8 cellular contexts compared by ENCODE assay signal in genomic region chr22:46634973-46635685, GRCh38. TPM values are rescaled to one million over a fixed set of nuclear protein-coding genes. Genes with fewer than 3 reads are reported as not detected.
DNase-seq lines count a peak whose midpoint lies in the region; ATAC-seq, FAIRE-seq and TF ChIP-seq lines count a peak whose summit lies in the region.
"Not testable (repeated sequence)": the region's sequence is repeated elsewhere in the genome, so short reads cannot be mapped to it uniquely, and the experiment has no call there.

No MANE protein-coding gene starts in this region.

- not testable (repeated sequence) for H3K56ac ChIP-seq in H9 (ENCODE audit: insufficient read length, low read depth, low read length)

- not testable (repeated sequence) for H3K23me2 ChIP-seq in H9 (ENCODE audit: insufficient read length, low read depth, low read length, poor library complexity, severe bottlenecking)

- not testable (repeated sequence) for BruUV-seq in K562 (replicated peaks; lab: Mats Ljungman, UMichigan)

- not testable (repeated sequence) for H3K27me3 Mint-ChIP-seq in H9 (ENCODE audit: low read depth)

- intact Hi-C loops in K562 (cut with micrococcal nuclease); Right ventricle myocardium superior (cut with DNase I); lower lobe of right lung (cut with DNase I); pancreas (cut with DNase I); thyroid gland (cut with DNase I): not testable (repeated sequence)

- H3K27ac ChIP-seq in C4-2B (peak overlapping the region; percentile 15; the same call in 1 of the 2 replicates), K562 (ENCODE audit: extremely low read depth, low read depth, low read length) (peak overlapping the region; percentile 48; the same call in 1 of the 3 replicates), pancreas (peak overlapping the region; percentile 33 to 73 (median 44)), thyroid gland (peak overlapping the region in 1 of 3 donors; percentile 23)
- not testable (repeated sequence) for H3K27ac ChIP-seq in H9 (ENCODE audit: insufficient read length, low read depth, low read length); lower lobe of right lung

- not testable (repeated sequence) for H3K79me1 ChIP-seq in H9 (ENCODE audit: insufficient read depth, low read depth, low read length, poor library complexity, severe bottlenecking)

- not testable (repeated sequence) for TF ChIP-seq CTCF in C4-2B (conservative IDR thresholded peaks at IDR 0.05); H9 (conservative IDR thresholded peaks at IDR 0.05); K562 (IDR thresholded peaks at IDR 0.05 in 2 of 3, conservative IDR thresholded peaks at IDR 0.05 in 1 of 3; ENCODE audit: insufficient read depth in 2 of 3, low read depth in 1 of 3, low read length in 3 of 3); lower lobe of right lung (IDR thresholded peaks at IDR 0.05); pancreas (IDR thresholded peaks at IDR 0.05); thyroid gland (IDR thresholded peaks at IDR 0.05)

- not testable (repeated sequence) for H3K4ac ChIP-seq in H9 (ENCODE audit: low read depth, low read length)

- H3K36me3 Mint-ChIP-seq in H9 (ENCODE audit: insufficient read depth in 1 of 3, low read depth in 3 of 3) = not testable (repeated sequence)

- not testable (repeated sequence) for H3K79me2 ChIP-seq in H9 (ENCODE audit: insufficient read depth, low read length); K562 (ENCODE audit: control insufficient read depth, insufficient read depth, low read length)

- POLR2A ChIA-PET in K562 (lab: Yijun Ruan, JAX) = interaction anchor here (0.9 kb wide), 1 partner anchor 14 kb away, joined by 3 read pairs; no protein-coding TSS in a partner anchor

- H4K5ac ChIP-seq in H9 (ENCODE audit: insufficient read length, low read depth, low read length) = not testable (repeated sequence)

- H3K4me2 ChIP-seq in H9 (ENCODE audit: insufficient read depth, insufficient read length, low read length); K562 (ENCODE audit: insufficient read depth, low read length): not testable (repeated sequence)

- H4K20me1 ChIP-seq in H9 (ENCODE audit: control insufficient read depth, insufficient read depth, insufficient read length); K562 (replicated peaks; ENCODE audit: control insufficient read depth, insufficient read depth, low read length): not testable (repeated sequence)

- in situ Hi-C loops in K562 (cut with MboI) = not testable (repeated sequence)

- not testable (repeated sequence) for H4K91ac ChIP-seq in H9 (ENCODE audit: insufficient read length, low read depth, low read length)

- H2BK20ac ChIP-seq in H9 (ENCODE audit: low read depth, low read length, poor library complexity, severe bottlenecking) = not testable (repeated sequence)

- not testable (repeated sequence) for H2BK12ac ChIP-seq in H9 (ENCODE audit: insufficient read length, low read depth, low read length)

- not testable (repeated sequence) for TF ChIP-seq RAD21 in K562 (CRISPR knock-in tag; conservative IDR thresholded peaks at IDR 0.05 in 1 of 2, IDR thresholded peaks at IDR 0.05 in 1 of 2)

- H3K4me3 Mint-ChIP-seq in H9 = not testable (repeated sequence)

- not testable (repeated sequence) for H3K4me1 ChIP-seq in H9 (ENCODE audit: insufficient read depth, low read length); pancreas
- H3K4me1 ChIP-seq in K562 (replicated peaks in 1 of 2; ENCODE audit: control insufficient read depth in 2 of 2, insufficient read depth in 2 of 2, low read length in 2 of 2) (peaks cover 9 to 44% of the 10 kb centered on the region in 2 experiments; a peak in 4 of 5 replicates), lower lobe of right lung (peaks cover 12% of the 10 kb centered on the region), thyroid gland (peaks cover 24 to 26% of the 10 kb centered on the region in 2 donors)

- peak; percentile 48 for FAIRE-seq in K562 (lab: Jason Lieb, UNC)
- FAIRE-seq in pancreas (lab: Jason Lieb, UNC) = not testable (repeated sequence)

- no CpG with 5 or more reads among the region's 30 CpGs for WGBS in H9 (ENCODE audit: extremely low coverage, insufficient read length, low lambda C conversion rate)
- WGBS in K562 (ENCODE audit: insufficient coverage, low coverage, missing lambda C conversion rate) = 18% methylated on average over 13 of the region's 30 CpGs
- WGBS in pancreas, 2 donors = 43 to 57% methylated on average over 27 to 28 of the region's 30 CpGs
- 26 to 41% methylated on average over 7 of the region's 30 CpGs for WGBS in thyroid gland, 2 donors

- H3K4me3 ChIP-seq in K562; lower lobe of right lung; pancreas; thyroid gland (replicated peaks in 1 of 3): not testable (repeated sequence)

- not testable (repeated sequence) for H4K8ac ChIP-seq in H9 (replicated peaks; ENCODE audit: insufficient read length, low read depth, low read length)

- H3K14ac ChIP-seq in H9 (ENCODE audit: insufficient read depth, low read length) = not testable (repeated sequence)

- H2BK15ac ChIP-seq in H9 (ENCODE audit: low read depth, low read length) = not testable (repeated sequence)

- H3K18ac ChIP-seq in H9 (ENCODE audit: insufficient read length, low read depth, low read length) = not testable (repeated sequence)

- H3T11ph ChIP-seq in H9 (ENCODE audit: low read length) = not testable (repeated sequence)

- not testable (repeated sequence) for H3K9me3 Mint-ChIP-seq in H9

- H2BK5ac ChIP-seq in H9 (ENCODE audit: insufficient read length, low read length) = not testable (repeated sequence)

- peaks cover 14% of the 10 kb centered on the region; the same call in 2 of the 3 replicates for H3K36me3 ChIP-seq in K562 (ENCODE audit: control insufficient read depth, insufficient read depth, low read length)
- H3K36me3 ChIP-seq in lower lobe of right lung = peaks cover 12% of the 10 kb centered on the region
- H3K36me3 ChIP-seq in pancreas, thyroid gland: not testable (repeated sequence)

- not testable (repeated sequence) for H3K27ac Mint-ChIP-seq in H9

- not testable (repeated sequence) for H3K23ac ChIP-seq in H9 (ENCODE audit: insufficient read length, low read depth, low read length)

- H2BK120ac ChIP-seq in H9 (ENCODE audit: low read depth, low read length, poor library complexity, severe bottlenecking) = not testable (repeated sequence)

- not testable (repeated sequence) for TF ChIP-seq EP300 in K562 (IDR thresholded peaks at IDR 0.05; ENCODE audit: low read length)

- not testable (repeated sequence) for H2AFZ ChIP-seq in H9 (ENCODE audit: low read length); K562 (ENCODE audit: low read depth, low read length)

- DNase-seq in H9 (peak; percentile 62), K562 (ENCODE audit: extremely low read depth in 1 of 4, low spot score in 3 of 4) (peak; percentile 69 to 81 (median 78)), Right ventricle myocardium superior (peak; percentile 74), islet precursor cell (peak; percentile 98), lower lobe of right lung (peak; percentile 78), pancreas (peak in 3 of 6 donors; percentile 62 to 76 (median 73)), thyroid gland (peak; percentile 51 to 73)

- CTCF ChIA-PET in K562 (lab: Yijun Ruan, JAX; ENCODE audit: low intra/inter-chr PET ratio) = not testable (repeated sequence)

- H3K9me3 ChIP-seq in H9 (ENCODE audit: control insufficient read depth, low read depth, low read length); K562 (replicated peaks; ENCODE audit: control insufficient read depth, insufficient read depth, low read depth, low read length); lower lobe of right lung; pancreas; thyroid gland: not testable (repeated sequence)

- H3K9me1 ChIP-seq in K562 (ENCODE audit: control insufficient read depth, insufficient read depth, low read length) = not testable (repeated sequence)

- peaks cover 6 to 21% of the 10 kb centered on the region in 2 experiments for H3K4me1 Mint-ChIP-seq in H9

- H3K9ac ChIP-seq in H9 (ENCODE audit: extremely low read depth, insufficient read length, low read length); K562 (ENCODE audit: insufficient read depth in 1 of 2, low read depth in 2 of 2, low read length in 2 of 2): not testable (repeated sequence)

- TF ChIP-seq POLR2A in K562 (conservative IDR thresholded peaks at IDR 0.05); thyroid gland (IDR thresholded peaks at IDR 0.05): not testable (repeated sequence)

- not testable (repeated sequence) for H3K27me3 ChIP-seq in H9 (ENCODE audit: insufficient read depth, low read length); K562 (ENCODE audit: control insufficient read depth in 2 of 2, insufficient read depth in 2 of 2, low read length in 2 of 2); lower lobe of right lung (ENCODE audit: low read depth); pancreas; thyroid gland

- peak; percentile 64 for ATAC-seq in K562
- ATAC-seq in Right ventricle myocardium superior (ENCODE audit: poor library complexity); pancreas: not testable (repeated sequence)
- ATAC-seq in lower lobe of right lung = peak in 1 of 2 donors; percentile 42

- H2AK5ac ChIP-seq in H9 (ENCODE audit: insufficient read length, low read length) = not testable (repeated sequence)

RNA-seq across cellular contexts. Expression of gene GRAMD4, which starts 14.9 kb away (rescaled TPM):
- 19.8 and 20.4 TPM in 2 replicates for total RNA-seq in H9 (2021)
- total RNA-seq in K562 (2011; cell fraction: chromatin; rRNA removed; ENCODE audit: low replicate concordance) = 92.4 and 123 TPM in 2 replicates
- total RNA-seq in K562 (2011; cell fraction: nucleolus; rRNA removed) = 64.0 and 80.4 TPM in 2 replicates
- total RNA-seq in K562 (2011; cell fraction: nucleoplasm; rRNA removed) = 41.7 and 59.0 TPM in 2 replicates
- 44.8 and 52.4 TPM in 2 replicates for total RNA-seq in K562 (2014; rRNA removed)
- 13.6 and 14.1 TPM in 2 replicates for total RNA-seq in K562 (2014; rRNA removed; fragmentation: Illumina TruSeq; extraction: Trizol)
- total RNA-seq in K562 (2015; rRNA removed; fragmentation: Illumina TruSeq; extraction: Trizol) = 16.0 and 18.6 TPM in 2 replicates
- 44.0 and 45.4 TPM in 2 replicates for total RNA-seq in K562 (2021)
- polyA plus RNA-seq in K562 (2011; rRNA removed) = 31.9 and 35.5 TPM in 2 replicates
- 14.5 and 32.1 TPM in 2 replicates for polyA plus RNA-seq in K562 (2011; cell fraction: cytosol; rRNA removed)
- polyA plus RNA-seq in K562 (2011; cell fraction: nucleus; rRNA removed) = 70.0 and 77.3 TPM in 2 replicates
- 17.3 and 43.4 TPM in 2 replicates for polyA plus RNA-seq in K562 (2012)
- polyA plus RNA-seq in K562 (2014; fragmentation: Illumina TruSeq; extraction: Trizol) = 13.7 and 15.3 TPM in 2 replicates
- under 1 TPM; 0.18 to 0.28 TPM for polyA plus RNA-seq in K562 (2014; fragmentation: Nextera tagmentation; extraction: Ambion mirVana)
- polyA plus RNA-seq in K562 (2014; rRNA removed) = 31.5 and 37.3 TPM in 2 replicates
- polyA minus RNA-seq in K562 (2011; rRNA and poly(A)+ RNA removed) = 34.2 and 53.1 TPM in 2 replicates
- 20.3 and 27.3 TPM in 2 replicates for polyA minus RNA-seq in K562 (2011; cell fraction: cytosol; rRNA and poly(A)+ RNA removed)
- 21.4 and 52.2 TPM in 2 replicates for polyA minus RNA-seq in K562 (2011; cell fraction: nucleus; rRNA and poly(A)+ RNA removed)
- 80.7 TPM for total RNA-seq in Right ventricle myocardium superior
- total RNA-seq in lower lobe of right lung = 58.1 TPM
- 10 to 100 TPM; 16.6 to 36.4 (median 23.6) TPM for total RNA-seq in pancreas
- polyA plus RNA-seq in pancreas = 10 to 100 TPM; 13.2 to 13.8 TPM
- 100 to 1,000 TPM in 1 of 4 donors, 10 to 100 TPM in 3; 33.5 to 193 (median 62.1) TPM for total RNA-seq in thyroid gland
